Comparison of ENCODE assay signal across 30 cellular contexts in genomic region chr1:207039380-207040180, GRCh38. TPM values are rescaled to one million over a fixed set of nuclear protein-coding genes. Genes with fewer than 3 reads are reported as not detected.
A peak's percentile ranks its signal among the peaks of the same experiment; 100 is the strongest.
DNase-seq lines count a peak whose midpoint lies in the region; ATAC-seq, FAIRE-seq and TF ChIP-seq lines count a peak whose summit lies in the region.
"Had no signal": no experiment of that assay in that cellular context is flagged by ENCODE, and none has a peak within 500 bp of the region (broad histone marks: within the 10 kb centered on the region; RNA-seq: fewer than 3 reads in every experiment).

No MANE protein-coding gene starts in this region.

- intact Hi-C loops in activated CD8-positive, alpha-beta T cell treated with anti-CD3 and anti-CD28 coated beads for 36 hours (cut with micrococcal nuclease): no loop called here
- intact Hi-C loops in esophagus muscularis mucosa (cut with DNase I) (no loop called here), HepG2 (cut with micrococcal nuclease; ENCODE audit: unreplicated experiment) (no loop called here), stomach (cut with DNase I; ENCODE audit: low total_unique reads) (no loop called here)

- no peak overlapping the region for H3K27ac ChIP-seq in esophagus muscularis mucosa (replicated peaks in 1 of 4)
- no peak overlapping the region for H3K27ac ChIP-seq in HepG2 (ENCODE audit: extremely low read length, insufficient read depth, low read length)
- peak overlapping the region in 3 of 5 donors; percentile 1 to 61 (median 13) for H3K27ac ChIP-seq in stomach
- H3K27ac ChIP-seq: parathyroid adenoma, thoracic aorta, vagina had no signal

- peak; percentile 39 for ATAC-seq in activated CD8-positive, alpha-beta T cell treated with anti-CD3 and anti-CD28 coated beads, Interleukin-2, amount 10 ng/mL, durations not matched to agents 7 days and 5 days
- no peak for ATAC-seq in activated CD8-positive, alpha-beta T cell treated with anti-CD3 and anti-CD28 coated beads for 36 hours
- ATAC-seq in HepG2: peak; percentile 90

- no peak overlapping the region for H3K4me3 ChIP-seq in esophagus muscularis mucosa
- H3K4me3 ChIP-seq in HepG2 (replicated peaks in 1 of 3; ENCODE audit: insufficient read depth in 1 of 3, low read depth in 2 of 3, low read length in 3 of 3): no peak overlapping the region
- no peak overlapping the region for H3K4me3 ChIP-seq in stomach
- H3K4me3 ChIP-seq: thoracic aorta, vagina had no signal

- H3K27ac Mint-ChIP-seq in activated CD8-positive, alpha-beta T cell treated with anti-CD3 and anti-CD28 coated beads, Interleukin-2, amount 10 ng/mL, durations not matched to agents 7 days and 5 days: no peak overlapping the region
- H3K27ac Mint-ChIP-seq in activated CD8-positive, alpha-beta T cell treated with anti-CD3 and anti-CD28 coated beads for 36 hours: no peak overlapping the region
- H3K27ac Mint-ChIP-seq: CD4-positive, alpha-beta memory T cell; nephron progenitor cell had no signal

- no peak overlapping the region for H3K4me2 ChIP-seq in HepG2 (ENCODE audit: low read depth, low read length)

- no peaks in the 10 kb centered on the region for H4K20me1 ChIP-seq in HepG2 (ENCODE audit: insufficient read depth, low read length)

- no peak overlapping the region for H3K4me3 Mint-ChIP-seq in activated CD8-positive, alpha-beta T cell treated with anti-CD3 and anti-CD28 coated beads, Interleukin-2, amount 10 ng/mL, durations not matched to agents 7 days and 5 days
- H3K4me3 Mint-ChIP-seq in activated CD8-positive, alpha-beta T cell treated with anti-CD3 and anti-CD28 coated beads for 36 hours: no peak overlapping the region
- H3K4me3 Mint-ChIP-seq: CD4-positive, alpha-beta memory T cell; nephron progenitor cell had no signal

- FAIRE-seq in HepG2 (lab: Jason Lieb, UNC): no peak
- FAIRE-seq: endothelial cell of umbilical vein had no signal

- no peaks in the 10 kb centered on the region for H3K9me3 Mint-ChIP-seq in activated CD8-positive, alpha-beta T cell treated with anti-CD3 and anti-CD28 coated beads, Interleukin-2, amount 10 ng/mL, durations not matched to agents 7 days and 5 days (ENCODE audit: insufficient read depth)
- no peaks in the 10 kb centered on the region for H3K9me3 Mint-ChIP-seq in activated CD8-positive, alpha-beta T cell treated with anti-CD3 and anti-CD28 coated beads for 36 hours
- H3K9me3 Mint-ChIP-seq: CD4-positive, alpha-beta memory T cell; nephron progenitor cell had no signal

- H3K36me3 ChIP-seq in esophagus muscularis mucosa (no peaks in the 10 kb centered on the region), HepG2 (replicated peaks in 1 of 2; ENCODE audit: control insufficient read depth in 1 of 2, insufficient read depth in 2 of 2, low read length in 2 of 2) (no peaks in the 10 kb centered on the region), stomach (no peaks in the 10 kb centered on the region)
- H3K36me3 ChIP-seq: thoracic aorta, vagina had no signal

- H3K27me3 ChIP-seq in esophagus muscularis mucosa (no peaks in the 10 kb centered on the region), HepG2 (ENCODE audit: control insufficient read depth in 1 of 2, insufficient read depth in 2 of 2, low read length in 2 of 2) (no peaks in the 10 kb centered on the region; a peak in 1 of 5 replicates), stomach (no peaks in the 10 kb centered on the region)
- H3K27me3 ChIP-seq: vagina had no signal

- peaks cover 11% of the 10 kb centered on the region for H3K27me3 Mint-ChIP-seq in activated CD8-positive, alpha-beta T cell treated with anti-CD3 and anti-CD28 coated beads, Interleukin-2, amount 10 ng/mL, durations not matched to agents 7 days and 5 days (ENCODE audit: low read depth)
- H3K27me3 Mint-ChIP-seq in activated CD8-positive, alpha-beta T cell treated with anti-CD3 and anti-CD28 coated beads for 36 hours: peaks cover 2% of the 10 kb centered on the region

- H3K9me3 ChIP-seq in esophagus muscularis mucosa (no peaks in the 10 kb centered on the region), HepG2 (ENCODE audit: low read length) (no peaks in the 10 kb centered on the region), stomach (no peaks in the 10 kb centered on the region)
- H3K9me3 ChIP-seq: thoracic aorta, vagina had no signal

- peaks cover 9% of the 10 kb centered on the region for H3K36me3 Mint-ChIP-seq in activated CD8-positive, alpha-beta T cell treated with anti-CD3 and anti-CD28 coated beads, Interleukin-2, amount 10 ng/mL, durations not matched to agents 7 days and 5 days (ENCODE audit: low read depth)
- H3K36me3 Mint-ChIP-seq in activated CD8-positive, alpha-beta T cell treated with anti-CD3 and anti-CD28 coated beads for 36 hours (ENCODE audit: low read depth): peaks cover 8% of the 10 kb centered on the region

- TF ChIP-seq POLR2A in esophagus muscularis mucosa (IDR thresholded peaks at IDR 0.05; ENCODE audit: low read depth) (no peak), HepG2 (IDR thresholded peaks at IDR 0.05; ENCODE audit: insufficient read depth in 1 of 2, low read depth in 2 of 2, low read length in 2 of 2) (no peak), stomach (IDR thresholded peaks at IDR 0.05) (no peak)

- BruUV-seq in HepG2 (replicated peaks; lab: Mats Ljungman, UMichigan): no TSS peak

- H2AFZ ChIP-seq in HepG2 (ENCODE audit: low read length): no peak overlapping the region
- H2AFZ ChIP-seq: parathyroid adenoma had no signal

- TF ChIP-seq CTCF in activated CD8-positive, alpha-beta T cell treated with anti-CD3 and anti-CD28 coated beads for 36 hours (IDR thresholded peaks at IDR 0.05): no peak
- TF ChIP-seq CTCF in esophagus muscularis mucosa (IDR thresholded peaks at IDR 0.05) (no peak), HepG2 (CRISPR knock-in tag; IDR thresholded peaks at IDR 0.05) (no peak), stomach (IDR thresholded peaks at IDR 0.05) (no peak)

- H3K9ac ChIP-seq in HepG2 (ENCODE audit: insufficient read depth, low read depth, low read length): no peak overlapping the region
- H3K9ac ChIP-seq: parathyroid adenoma had no signal

- TF ChIP-seq EP300 in esophagus muscularis mucosa (IDR thresholded peaks at IDR 0.05) (no peak), HepG2 (IDR thresholded peaks at IDR 0.05; ENCODE audit: low read depth in 2 of 2, low read length in 2 of 2) (no peak), HepG2 (CRISPR knock-in tag; IDR thresholded peaks at IDR 0.05; ENCODE audit: borderline replicate concordance) (no peak), stomach (IDR thresholded peaks at IDR 0.05) (no peak)

- H3K4me1 ChIP-seq in esophagus muscularis mucosa (peaks cover 0 to 13% (median 8%) of the 10 kb centered on the region in 4 donors), HepG2 (ENCODE audit: insufficient read depth, low read length) (peaks cover 39% of the 10 kb centered on the region), stomach (peaks cover 0 to 22% (median 6%) of the 10 kb centered on the region in 4 donors)
- H3K4me1 ChIP-seq: parathyroid adenoma had no signal

- H3K79me2 ChIP-seq in HepG2 (ENCODE audit: insufficient read depth, low read length): no peaks in the 10 kb centered on the region
- H3K79me2 ChIP-seq: parathyroid adenoma had no signal

- POLR2A ChIA-PET in activated CD8-positive, alpha-beta T cell treated with anti-CD3 and anti-CD28 coated beads, Interleukin-2, amount 10 ng/mL, durations not matched to agents 7 days and 5 days (lab: Charles Lee): no interaction called here
- POLR2A ChIA-PET in activated CD8-positive, alpha-beta T cell treated with anti-CD3 and anti-CD28 coated beads for 36 hours (lab: Charles Lee): interaction anchor here (0.7 kb wide), 1 partner anchor 9 kb away, joined by 3 read pairs; no protein-coding TSS in a partner anchor
- POLR2A ChIA-PET in HepG2 (lab: Yijun Ruan, JAX): interaction anchor here (0.8 to 1.9 kb wide), 2 partner anchors 13 to 14 kb away, joined by 4 to 7 read pairs; partner anchors contain the start of gene PFKFB2

- no peak for TF ChIP-seq RAD21 in HepG2 (CRISPR knock-in tag; IDR thresholded peaks at IDR 0.05)

- CTCF ChIA-PET in activated CD8-positive, alpha-beta T cell treated with anti-CD3 and anti-CD28 coated beads, Interleukin-2, amount 10 ng/mL, durations not matched to agents 7 days and 5 days (lab: Charles Lee): interaction anchor here (0.8 to 1.1 kb wide), 4 partner anchors 13 to 485 kb away, joined by 3 to 4 read pairs (median 3); no protein-coding TSS in a partner anchor
- CTCF ChIA-PET in activated CD8-positive, alpha-beta T cell treated with anti-CD3 and anti-CD28 coated beads for 36 hours (lab: Charles Lee): interaction anchor here (0.7 to 1.8 kb wide), 7 partner anchors 10 to 460 kb away, joined by 3 to 10 read pairs (median 3); no protein-coding TSS in a partner anchor
- CTCF ChIA-PET in HepG2 (lab: Yijun Ruan, JAX; ENCODE audit: low intra/inter-chr PET ratio, low total read pairs): no interaction called here

- in situ Hi-C loops in HepG2 (cut with HindIII; ENCODE audit: extremely low pct_ligation_motif_present, low pct_unique_long_range_greater_than_20kb): no loop called here

- WGBS in esophagus muscularis mucosa: 76% methylated on average over 4 of the region's 4 CpGs
- 42% methylated on average over 4 of the region's 4 CpGs for WGBS in HepG2 (ENCODE audit: low lambda C conversion rate)
- WGBS in stomach, 5 donors: 46 to 68% (median 53%) methylated on average over 4 of the region's 4 CpGs

- H3K4me1 Mint-ChIP-seq in activated CD8-positive, alpha-beta T cell treated with anti-CD3 and anti-CD28 coated beads, Interleukin-2, amount 10 ng/mL, durations not matched to agents 7 days and 5 days (ENCODE audit: low read depth): no peaks in the 10 kb centered on the region
- peaks cover 11% of the 10 kb centered on the region for H3K4me1 Mint-ChIP-seq in activated CD8-positive, alpha-beta T cell treated with anti-CD3 and anti-CD28 coated beads for 36 hours (ENCODE audit: low read depth)
- H3K4me1 Mint-ChIP-seq: nephron progenitor cell had no signal

- DNase-seq in activated CD8-positive, alpha-beta T cell treated with anti-CD3 and anti-CD28 coated beads, Interleukin-2, amount 10 ng/mL, durations not matched to agents 7 days and 5 days: no peak
- DNase-seq in activated CD8-positive, alpha-beta T cell treated with anti-CD3 and anti-CD28 coated beads for 36 hours: no peak
- DNase-seq in esophagus muscularis mucosa (ENCODE audit: extremely low spot score): peak; percentile 80
- DNase-seq in HepG2 (ENCODE audit: low spot score): no peak
- DNase-seq in stomach: no peak
- no peak for DNase-seq in NCI-H2171 (lab: John Stamatoyannopoulos, UW)
- no peak for DNase-seq in cerebellum (ENCODE audit: low spot score)
- no peak for DNase-seq in NCI-H774 (lab: John Stamatoyannopoulos, UW)
- DNase-seq: 8988T; activated CD4-positive, alpha-beta T cell treated with anti-CD3 and anti-CD28 coated beads for 1 hour; activated effector memory CD4-positive, alpha-beta T cell treated with anti-CD3 and anti-CD28 coated beads, Interleukin-2, amount 50 U/mL, for 16 hours; activated T-cell treated with anti-CD3 and anti-CD28 coated beads, Interleukin-2, amount 50 U/mL, for 1 hour; AML-193; CD4-positive, alpha-beta memory T cell; cerebellar nuclear complex; GOT3; islet precursor cell; MM.1S; NCI-H2029 treated with DMSO at 0.1 percent for 48 hours; NCI-H226; NCI-H748 treated with DMSO at 0.1 percent for 48 hours; nephron progenitor cell; stimulated activated naive CD4-positive, alpha-beta T cell; T-helper 2 cell had no signal

RNA-seq across cellular contexts. Expression of gene C1orf116, which starts 7.0 kb away (rescaled TPM):
- not detected for total RNA-seq in activated CD8-positive, alpha-beta T cell treated with anti-CD3 and anti-CD28 coated beads, Interleukin-2, amount 10 ng/mL, durations not matched to agents 7 days and 5 days
- under 1 TPM; 0.07 to 0.13 TPM for total RNA-seq in activated CD8-positive, alpha-beta T cell treated with anti-CD3 and anti-CD28 coated beads for 36 hours
- total RNA-seq in esophagus muscularis mucosa: under 1 TPM; under 0.01 to 0.32 (median 0.17) TPM
- total RNA-seq in HepG2 (2016; rRNA removed; fragmentation: Illumina TruSeq; extraction: Trizol): 0.95 and 1.1 TPM in 2 replicates
- 0.18 and 0.20 TPM in 2 replicates for total RNA-seq in HepG2 (2016; cell fraction: cytosol; rRNA removed; fragmentation: Illumina TruSeq; extraction: Trizol; ENCODE audit: low read depth)
- total RNA-seq in HepG2 (2016; cell fraction: insoluble cytoplasmic fraction; rRNA removed; fragmentation: Illumina TruSeq; extraction: Trizol): 0.80 and 0.89 TPM in 2 replicates
- total RNA-seq in HepG2 (2016; cell fraction: membrane; rRNA removed; fragmentation: Illumina TruSeq; extraction: Trizol): 0.56 and 0.65 TPM in 2 replicates
- 1.0 and 1.1 TPM in 2 replicates for total RNA-seq in HepG2 (2016; cell fraction: nucleus; rRNA removed; fragmentation: Illumina TruSeq; extraction: Trizol)
- polyA plus RNA-seq in HepG2 (2011; rRNA removed): 0.51 and 0.77 TPM in 2 replicates
- polyA plus RNA-seq in HepG2 (2011; cell fraction: cytosol; rRNA removed): 0.20 and 0.29 TPM in 2 replicates
- 1.0 and 1.2 TPM in 2 replicates for polyA plus RNA-seq in HepG2 (2011; cell fraction: nucleus; rRNA removed)
- polyA plus RNA-seq in HepG2 (2012): 0.36 and 0.48 TPM in 2 replicates
- polyA plus RNA-seq in HepG2 (2016; cell fraction: cytosol; fragmentation: Illumina TruSeq; extraction: Trizol; ENCODE audit: low read depth): 0.09 and 0.16 TPM in 2 replicates
- polyA plus RNA-seq in HepG2 (2016; cell fraction: insoluble cytoplasmic fraction; fragmentation: Illumina TruSeq; extraction: Trizol; ENCODE audit: low read depth): 1.4 and 1.6 TPM in 2 replicates
- 0.35 and 0.52 TPM in 2 replicates for polyA plus RNA-seq in HepG2 (2016; cell fraction: membrane; fragmentation: Illumina TruSeq; extraction: Trizol; ENCODE audit: low read depth)
- 1.4 and 1.9 TPM in 2 replicates for polyA plus RNA-seq in HepG2 (2016; cell fraction: nucleus; fragmentation: Illumina TruSeq; extraction: Trizol; ENCODE audit: insufficient read depth, low read depth)
- 0.80 TPM in 2 replicates for polyA minus RNA-seq in HepG2 (2011; rRNA and poly(A)+ RNA removed; ENCODE audit: low replicate concordance)
- 0.44 and 0.69 TPM in 2 replicates for polyA minus RNA-seq in HepG2 (2011; cell fraction: cytosol; rRNA and poly(A)+ RNA removed)
- 1.5 and 2.6 TPM in 2 replicates for polyA minus RNA-seq in HepG2 (2011; cell fraction: nucleus; rRNA and poly(A)+ RNA removed)
- total RNA-seq in stomach: 10 to 100 TPM; 18.0 to 91.7 (median 59.5) TPM
- polyA plus RNA-seq in stomach: 10 to 100 TPM; 17.1 to 50.4 (median 29.7) TPM
- 0.09 TPM for total RNA-seq in cerebellum
- total RNA-seq: activated CD8-positive, alpha-beta memory T cell treated with anti-CD3 and anti-CD28 coated beads for 36 hours; lung microvascular endothelial cell had no signal
- polyA plus RNA-seq: CD4-positive, alpha-beta memory T cell; endothelial cell of umbilical vein had no signal

RNA-seq across cellular contexts. Expression of gene YOD1, which starts 11.4 kb away (rescaled TPM):
- total RNA-seq in activated CD8-positive, alpha-beta T cell treated with anti-CD3 and anti-CD28 coated beads, Interleukin-2, amount 10 ng/mL, durations not matched to agents 7 days and 5 days: 1 to 10 TPM; 7.7 to 8.7 TPM
- total RNA-seq in activated CD8-positive, alpha-beta T cell treated with anti-CD3 and anti-CD28 coated beads for 36 hours: 1 to 10 TPM; 7.4 to 7.5 TPM
- total RNA-seq in esophagus muscularis mucosa: 1 to 10 TPM; 6.3 to 8.5 (median 7.2) TPM
- total RNA-seq in HepG2 (2016; rRNA removed; fragmentation: Illumina TruSeq; extraction: Trizol): 9.1 and 14.1 TPM in 2 replicates
- 0.91 and 1.1 TPM in 2 replicates for total RNA-seq in HepG2 (2016; cell fraction: cytosol; rRNA removed; fragmentation: Illumina TruSeq; extraction: Trizol; ENCODE audit: low read depth)
- 9.1 and 13.9 TPM in 2 replicates for total RNA-seq in HepG2 (2016; cell fraction: insoluble cytoplasmic fraction; rRNA removed; fragmentation: Illumina TruSeq; extraction: Trizol)
- 5.3 and 5.7 TPM in 2 replicates for total RNA-seq in HepG2 (2016; cell fraction: membrane; rRNA removed; fragmentation: Illumina TruSeq; extraction: Trizol)
- 14.7 and 16.3 TPM in 2 replicates for total RNA-seq in HepG2 (2016; cell fraction: nucleus; rRNA removed; fragmentation: Illumina TruSeq; extraction: Trizol)
- 2.5 and 3.4 TPM in 2 replicates for polyA plus RNA-seq in HepG2 (2011; rRNA removed)
- polyA plus RNA-seq in HepG2 (2011; cell fraction: cytosol; rRNA removed): 1.1 and 1.7 TPM in 2 replicates
- 4.1 and 4.8 TPM in 2 replicates for polyA plus RNA-seq in HepG2 (2011; cell fraction: nucleus; rRNA removed)
- 3.9 and 4.9 TPM in 2 replicates for polyA plus RNA-seq in HepG2 (2012)
- 0.36 and 0.38 TPM in 2 replicates for polyA plus RNA-seq in HepG2 (2016; cell fraction: cytosol; fragmentation: Illumina TruSeq; extraction: Trizol; ENCODE audit: low read depth)
- polyA plus RNA-seq in HepG2 (2016; cell fraction: insoluble cytoplasmic fraction; fragmentation: Illumina TruSeq; extraction: Trizol; ENCODE audit: low read depth): 9.5 and 10.5 TPM in 2 replicates
- polyA plus RNA-seq in HepG2 (2016; cell fraction: membrane; fragmentation: Illumina TruSeq; extraction: Trizol; ENCODE audit: low read depth): 2.4 and 2.5 TPM in 2 replicates
- polyA plus RNA-seq in HepG2 (2016; cell fraction: nucleus; fragmentation: Illumina TruSeq; extraction: Trizol; ENCODE audit: insufficient read depth, low read depth): 15.7 and 15.8 TPM in 2 replicates
- polyA minus RNA-seq in HepG2 (2011; rRNA and poly(A)+ RNA removed; ENCODE audit: low replicate concordance): 2.4 and 7.1 TPM in 2 replicates
- polyA minus RNA-seq in HepG2 (2011; cell fraction: cytosol; rRNA and poly(A)+ RNA removed): 3.2 and 3.8 TPM in 2 replicates
- 16.9 and 21.2 TPM in 2 replicates for polyA minus RNA-seq in HepG2 (2011; cell fraction: nucleus; rRNA and poly(A)+ RNA removed)
- total RNA-seq in stomach: 10 to 100 TPM in 2 of 5 donors, 1 to 10 TPM in 3; 2.3 to 47.9 (median 9.4) TPM
- 1 to 10 TPM; 1.5 to 3.2 (median 1.5) TPM for polyA plus RNA-seq in stomach
- total RNA-seq in cerebellum: 18.9 TPM

RNA-seq across cellular contexts. Expression of gene PFKFB2, which starts 13.5 kb away (rescaled TPM):
- 1 to 10 TPM; 5.0 to 6.6 TPM for total RNA-seq in activated CD8-positive, alpha-beta T cell treated with anti-CD3 and anti-CD28 coated beads, Interleukin-2, amount 10 ng/mL, durations not matched to agents 7 days and 5 days
- 1 to 10 TPM; 3.5 to 4.3 TPM for total RNA-seq in activated CD8-positive, alpha-beta T cell treated with anti-CD3 and anti-CD28 coated beads for 36 hours
- total RNA-seq in esophagus muscularis mucosa (1 to 10 TPM; 3.7 to 5.3 (median 4.1) TPM), HepG2 (2016; rRNA removed; fragmentation: Illumina TruSeq; extraction: Trizol) (9.4 and 10.6 TPM in 2 replicates), stomach (10 to 100 TPM in 4 of 5 donors, 1 to 10 TPM in 1; 2.3 to 97.3 (median 29.1) TPM), cerebellum (10.4 TPM)
- total RNA-seq in HepG2 (2016; cell fraction: cytosol; rRNA removed; fragmentation: Illumina TruSeq; extraction: Trizol; ENCODE audit: low read depth): 0.62 and 0.71 TPM in 2 replicates
- 10.2 and 10.9 TPM in 2 replicates for total RNA-seq in HepG2 (2016; cell fraction: insoluble cytoplasmic fraction; rRNA removed; fragmentation: Illumina TruSeq; extraction: Trizol)
- total RNA-seq in HepG2 (2016; cell fraction: membrane; rRNA removed; fragmentation: Illumina TruSeq; extraction: Trizol): 2.7 and 2.9 TPM in 2 replicates
- total RNA-seq in HepG2 (2016; cell fraction: nucleus; rRNA removed; fragmentation: Illumina TruSeq; extraction: Trizol): 12.6 and 18.6 TPM in 2 replicates
- polyA plus RNA-seq in HepG2 (2011; rRNA removed) (3.9 and 4.6 TPM in 2 replicates), stomach (1 to 10 TPM; 5.1 to 9.3 (median 6.7) TPM)
- 1.8 and 2.7 TPM in 2 replicates for polyA plus RNA-seq in HepG2 (2011; cell fraction: cytosol; rRNA removed)
- 8.6 and 10.6 TPM in 2 replicates for polyA plus RNA-seq in HepG2 (2011; cell fraction: nucleus; rRNA removed)
- 3.6 and 4.1 TPM in 2 replicates for polyA plus RNA-seq in HepG2 (2012)
- polyA plus RNA-seq in HepG2 (2016; cell fraction: cytosol; fragmentation: Illumina TruSeq; extraction: Trizol; ENCODE audit: low read depth): 0.22 and 0.25 TPM in 2 replicates
- 5.0 TPM in 2 replicates for polyA plus RNA-seq in HepG2 (2016; cell fraction: insoluble cytoplasmic fraction; fragmentation: Illumina TruSeq; extraction: Trizol; ENCODE audit: low read depth)
- 0.60 and 0.72 TPM in 2 replicates for polyA plus RNA-seq in HepG2 (2016; cell fraction: membrane; fragmentation: Illumina TruSeq; extraction: Trizol; ENCODE audit: low read depth)
- 16.4 and 17.0 TPM in 2 replicates for polyA plus RNA-seq in HepG2 (2016; cell fraction: nucleus; fragmentation: Illumina TruSeq; extraction: Trizol; ENCODE audit: insufficient read depth, low read depth)
- polyA minus RNA-seq in HepG2 (2011; rRNA and poly(A)+ RNA removed; ENCODE audit: low replicate concordance): 5.5 and 25.8 TPM in 2 replicates
- polyA minus RNA-seq in HepG2 (2011; cell fraction: cytosol; rRNA and poly(A)+ RNA removed): 2.8 and 3.1 TPM in 2 replicates
- 11.5 and 15.7 TPM in 2 replicates for polyA minus RNA-seq in HepG2 (2011; cell fraction: nucleus; rRNA and poly(A)+ RNA removed)

RNA-seq across cellular contexts. Expression of gene C4BPB, which starts 49.1 kb away (rescaled TPM):
- total RNA-seq in activated CD8-positive, alpha-beta T cell treated with anti-CD3 and anti-CD28 coated beads, Interleukin-2, amount 10 ng/mL, durations not matched to agents 7 days and 5 days: 1 to 10 TPM; 1.7 to 3.2 TPM
- 1 to 10 TPM; 2.1 to 2.2 TPM for total RNA-seq in activated CD8-positive, alpha-beta T cell treated with anti-CD3 and anti-CD28 coated beads for 36 hours
- total RNA-seq in esophagus muscularis mucosa (1 to 10 TPM in 1 of 4 donors, under 1 TPM in 2, not detected in 1; 0.34 to 1.7 (median 0.50) TPM), HepG2 (2016; rRNA removed; fragmentation: Illumina TruSeq; extraction: Trizol) (115 and 155 TPM in 2 replicates), stomach (1 to 10 TPM in 2 of 5 donors, not detected in 3; 3.5 to 6.2 TPM), cerebellum (not detected)
- total RNA-seq in HepG2 (2016; cell fraction: cytosol; rRNA removed; fragmentation: Illumina TruSeq; extraction: Trizol; ENCODE audit: low read depth): 32.6 and 35.5 TPM in 2 replicates
- total RNA-seq in HepG2 (2016; cell fraction: insoluble cytoplasmic fraction; rRNA removed; fragmentation: Illumina TruSeq; extraction: Trizol): 103 and 158 TPM in 2 replicates
- total RNA-seq in HepG2 (2016; cell fraction: membrane; rRNA removed; fragmentation: Illumina TruSeq; extraction: Trizol): 54.7 and 56.1 TPM in 2 replicates
- total RNA-seq in HepG2 (2016; cell fraction: nucleus; rRNA removed; fragmentation: Illumina TruSeq; extraction: Trizol): 137 and 149 TPM in 2 replicates
- polyA plus RNA-seq in HepG2 (2011; rRNA removed) (266 and 267 TPM in 2 replicates), stomach (10 to 100 TPM in 2 of 3 donors, 1 to 10 TPM in 1; 8.5 to 18.9 (median 14.8) TPM)
- 125 and 190 TPM in 2 replicates for polyA plus RNA-seq in HepG2 (2011; cell fraction: cytosol; rRNA removed)
- polyA plus RNA-seq in HepG2 (2011; cell fraction: nucleus; rRNA removed): 342 and 476 TPM in 2 replicates
- polyA plus RNA-seq in HepG2 (2012): 127 and 145 TPM in 2 replicates
- polyA plus RNA-seq in HepG2 (2016; cell fraction: cytosol; fragmentation: Illumina TruSeq; extraction: Trizol; ENCODE audit: low read depth): 28.4 and 30.6 TPM in 2 replicates
- polyA plus RNA-seq in HepG2 (2016; cell fraction: insoluble cytoplasmic fraction; fragmentation: Illumina TruSeq; extraction: Trizol; ENCODE audit: low read depth): 83.2 and 84.7 TPM in 2 replicates
- 38.4 and 38.5 TPM in 2 replicates for polyA plus RNA-seq in HepG2 (2016; cell fraction: membrane; fragmentation: Illumina TruSeq; extraction: Trizol; ENCODE audit: low read depth)
- polyA plus RNA-seq in HepG2 (2016; cell fraction: nucleus; fragmentation: Illumina TruSeq; extraction: Trizol; ENCODE audit: insufficient read depth, low read depth): 222 and 224 TPM in 2 replicates
- 81.3 and 321 TPM in 2 replicates for polyA minus RNA-seq in HepG2 (2011; rRNA and poly(A)+ RNA removed; ENCODE audit: low replicate concordance)
- polyA minus RNA-seq in HepG2 (2011; cell fraction: cytosol; rRNA and poly(A)+ RNA removed): 34.7 and 50.0 TPM in 2 replicates
- polyA minus RNA-seq in HepG2 (2011; cell fraction: nucleus; rRNA and poly(A)+ RNA removed): 175 and 265 TPM in 2 replicates
- total RNA-seq: endothelial cell of umbilical vein, lung microvascular endothelial cell, vagina had no signal
- polyA plus RNA-seq: endothelial cell of umbilical vein had no signal

Comparison
In these comparisons a context has a peak if more than half of its experiments do, and no peak if none do; other contexts are left out.
1. H3K27ac ChIP-seq: peak in stomach (3 of 5); none in esophagus muscularis mucosa (0 of 4) and HepG2 (single experiment).
2. RNA of gene C1orf116, which starts 7.0 kb away (total RNA-seq): 18.0 to 91.7 TPM in stomach; 0.18 to 1.1 TPM in HepG2, under 0.01 to 0.32 TPM in esophagus muscularis mucosa, 0.07 to 0.13 TPM in activated CD8-positive, alpha-beta T cell treated with anti-CD3 and anti-CD28 coated beads for 36 hours, 0.09 TPM in cerebellum (single experiment) and not detected in activated CD8-positive, alpha-beta T cell treated with anti-CD3 and anti-CD28 coated beads, Interleukin-2, amount 10 ng/mL, durations not matched to agents 7 days and 5 days; every median in the first group is over 4 times any median in the second.